ENCODE assay signal across 11 cellular contexts in the genomic region with DNA sequence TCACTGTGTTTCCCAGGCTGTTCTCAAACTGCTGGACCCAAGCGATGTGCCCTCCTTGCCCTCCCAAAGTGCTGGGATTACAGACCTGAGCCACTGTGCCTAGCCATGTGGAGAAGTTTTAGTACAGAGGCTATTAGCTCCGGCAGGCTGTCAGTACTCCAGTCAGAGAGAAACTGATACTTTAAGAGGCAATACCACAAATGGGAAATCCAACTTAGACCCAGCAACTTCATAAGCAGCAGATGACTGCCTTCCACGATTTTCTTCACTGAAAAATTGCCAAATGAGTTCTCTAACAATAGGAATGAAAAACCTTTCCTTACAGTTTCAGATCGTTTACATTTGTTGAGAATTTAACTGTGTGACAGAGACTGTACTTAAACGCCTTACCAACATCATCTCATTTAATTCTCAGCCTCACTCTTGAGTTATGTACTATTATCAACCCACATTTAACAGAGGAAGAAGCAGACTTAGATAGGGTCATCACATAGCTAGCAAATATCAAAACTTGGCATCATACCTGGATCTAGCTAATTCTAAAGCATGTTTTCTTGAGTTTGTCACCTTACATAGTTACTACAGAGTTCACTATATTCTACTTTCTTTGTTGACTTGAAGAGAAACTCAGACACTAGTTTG.
DNase-seq lines count a peak whose midpoint lies in the region; ATAC-seq and TF ChIP-seq lines count a peak whose summit lies in the region.
"Had no signal": no experiment of that assay in that cellular context is flagged by ENCODE, and none has a peak within 500 bp of the region (broad histone marks: within the 10 kb centered on the region; RNA-seq: fewer than 3 reads in every experiment).

No MANE protein-coding gene starts in this region.

- H3K27me3 ChIP-seq in naive thymus-derived CD4-positive, alpha-beta T cell (ENCODE audit: control insufficient read depth in 2 of 2, insufficient read depth in 2 of 2, low read length in 2 of 2): no peaks in the 10 kb centered on the region
- H3K27me3 ChIP-seq in left lung (no peaks in the 10 kb centered on the region), smooth muscle cell (ENCODE audit: low read depth) (no peaks in the 10 kb centered on the region)

- H3K4me3 ChIP-seq in GM12864 (ENCODE audit: low read depth, low read length) (no peak overlapping the region), left lung (no peak overlapping the region), smooth muscle cell (no peak overlapping the region)
- H3K4me3 ChIP-seq in naive thymus-derived CD4-positive, alpha-beta T cell (ENCODE audit: low read length): no peak overlapping the region

- CTCF ChIA-PET in naive thymus-derived CD4-positive, alpha-beta T cell (lab: Charles Lee): no interaction called here

- H3K9me3 ChIP-seq in naive thymus-derived CD4-positive, alpha-beta T cell (ENCODE audit: control insufficient read depth in 2 of 3, low read length in 3 of 3): no peaks in the 10 kb centered on the region
- H3K9me3 ChIP-seq in left lung (no peaks in the 10 kb centered on the region), smooth muscle cell (replicated peaks; ENCODE audit: low read depth) (no peaks in the 10 kb centered on the region)

- DNase-seq in GM12864 (ENCODE audit: low read depth) (peak; percentile 39), amniotic stem cell (lab: John Stamatoyannopoulos, UW) (no peak), left lung (no peak), smooth muscle cell (lab: John Stamatoyannopoulos, UW; ENCODE audit: unreplicated experiment) (no peak)
- no peak for DNase-seq in naive thymus-derived CD4-positive, alpha-beta T cell
- DNase-seq: H7, NCI-H2029 treated with DMSO at 0.1 percent for 48 hours had no signal

- H3K9ac ChIP-seq in smooth muscle cell (ENCODE audit: low read depth): no peak overlapping the region

- H3F3A ChIP-seq in smooth muscle cell (ENCODE audit: low read depth): no peaks in the 10 kb centered on the region

- no peaks in the 10 kb centered on the region for H3K36me3 ChIP-seq in naive thymus-derived CD4-positive, alpha-beta T cell (ENCODE audit: control insufficient read depth in 2 of 3, insufficient read depth in 3 of 3, low read length in 3 of 3)
- no peaks in the 10 kb centered on the region for H3K36me3 ChIP-seq in left lung
- H3K36me3 ChIP-seq in smooth muscle cell (ENCODE audit: low read depth): no peaks in the 10 kb centered on the region

- ATAC-seq in GM19328 (IDR thresholded peaks at IDR 0.05; ENCODE audit: unreplicated experiment) (peak; percentile 79), HG02678 (IDR thresholded peaks at IDR 0.05; ENCODE audit: unreplicated experiment) (peak; percentile 94), HG03460 (IDR thresholded peaks at IDR 0.05; ENCODE audit: unreplicated experiment) (peak; percentile 87), left lung (no peak)
- ATAC-seq in naive thymus-derived CD4-positive, alpha-beta T cell: no peak

- 94% methylated on average over 5 of the region's 5 CpGs for WGBS in smooth muscle cell (ENCODE audit: low lambda C conversion rate)

- peaks cover 4 to 81% (median 60%) of the 10 kb centered on the region in 7 donors for H3K4me1 Mint-ChIP-seq in naive thymus-derived CD4-positive, alpha-beta T cell

- no peak for TF ChIP-seq CTCF in GM12864 (IDR thresholded peaks at IDR 0.05; ENCODE audit: low read depth, low read length, missing control alignments)
- no peak for TF ChIP-seq CTCF in left lung (IDR thresholded peaks at IDR 0.05)
- no peak for TF ChIP-seq CTCF in smooth muscle cell (IDR thresholded peaks at IDR 0.05; ENCODE audit: borderline replicate concordance, insufficient read depth, poor library complexity, severe bottlenecking)

- H2AFZ ChIP-seq in smooth muscle cell (ENCODE audit: low read depth): no peak overlapping the region

- intact Hi-C loops in naive thymus-derived CD4-positive, alpha-beta T cell (cut with micrococcal nuclease): loop anchor here in 1 of 2 donors (2.0 kb wide), 1 partner anchor 15 kb away; no protein-coding TSS in a partner anchor
- intact Hi-C loops in left lung (cut with DNase I): no loop called here

- no peak overlapping the region for H3K4me2 ChIP-seq in smooth muscle cell

- peak overlapping the region in 1 of 9 donors; percentile 33 for H3K27ac Mint-ChIP-seq in naive thymus-derived CD4-positive, alpha-beta T cell
- H3K27ac Mint-ChIP-seq: T-helper 1 cell treated with Interleukin-12 subunit alpha and Interleukin-12 subunit beta and Interleukin-4 antibody, amounts not matched to agents 30 μg/mL and 1 μg/mL, for 36 hours had no signal

- H3K27me3 Mint-ChIP-seq in naive thymus-derived CD4-positive, alpha-beta T cell: no peaks in the 10 kb centered on the region

- peak overlapping the region in 1 of 10 donors; percentile 8 for H3K4me3 Mint-ChIP-seq in naive thymus-derived CD4-positive, alpha-beta T cell
- H3K4me3 Mint-ChIP-seq: T-helper 1 cell treated with Interleukin-12 subunit alpha and Interleukin-12 subunit beta and Interleukin-4 antibody, amounts not matched to agents 30 μg/mL and 1 μg/mL, for 36 hours had no signal

- H3K36me3 Mint-ChIP-seq in naive thymus-derived CD4-positive, alpha-beta T cell: peaks cover 0 to 34% (median 18%) of the 10 kb centered on the region in 5 donors

- POLR2A ChIA-PET in naive thymus-derived CD4-positive, alpha-beta T cell (lab: Charles Lee): interaction anchor here (0.7 kb wide), 1 partner anchor 78 kb away, joined by 3 read pairs; no protein-coding TSS in a partner anchor

- peaks cover 92% of the 10 kb centered on the region for H4K20me1 ChIP-seq in smooth muscle cell (ENCODE audit: low read depth)

- H3K27ac ChIP-seq in naive thymus-derived CD4-positive, alpha-beta T cell (ENCODE audit: low read depth, low read length): no peak overlapping the region
- H3K27ac ChIP-seq in left lung (no peak overlapping the region), smooth muscle cell (ENCODE audit: low read depth) (no peak overlapping the region)

- H3K4me1 ChIP-seq in naive thymus-derived CD4-positive, alpha-beta T cell (ENCODE audit: control insufficient read depth in 2 of 2, insufficient read depth in 2 of 2, low read length in 2 of 2): no peaks in the 10 kb centered on the region
- H3K4me1 ChIP-seq in left lung (no peaks in the 10 kb centered on the region), smooth muscle cell (ENCODE audit: low read depth) (peaks cover 8% of the 10 kb centered on the region)

- no peaks in the 10 kb centered on the region for H3K9me3 Mint-ChIP-seq in naive thymus-derived CD4-positive, alpha-beta T cell
- H3K9me3 Mint-ChIP-seq: T-helper 1 cell treated with Interleukin-12 subunit alpha and Interleukin-12 subunit beta and Interleukin-4 antibody, amounts not matched to agents 30 μg/mL and 1 μg/mL, for 36 hours had no signal

- peaks cover 90% of the 10 kb centered on the region for H3K79me2 ChIP-seq in smooth muscle cell (ENCODE audit: low read depth)

Comparison
In these comparisons a context has a peak if more than half of its experiments do, and no peak if none do; other contexts are left out.
1. ATAC-seq: peak in GM19328 (single experiment), HG02678 (single experiment) and HG03460 (single experiment); none in naive thymus-derived CD4-positive, alpha-beta T cell (single experiment) and left lung (single experiment).